In genomic region chr6:36875250-36875633, GRCh38 we compare ENCODE assay signal across 8 cellular contexts. TPM values are rescaled to one million over a fixed set of nuclear protein-coding genes. Genes with fewer than 3 reads are reported as not detected.
DNase-seq lines count a peak whose midpoint lies in the region; ATAC-seq and TF ChIP-seq lines count a peak whose summit lies in the region.

No MANE protein-coding gene starts in this region.

- H3K27me3 ChIP-seq in right atrium auricular region = no peaks in the 10 kb centered on the region
- H3K27me3 ChIP-seq in aorta (ENCODE audit: control insufficient read depth in 1 of 2, insufficient read depth in 2 of 2, low read length in 1 of 2) = no peaks in the 10 kb centered on the region

- TF ChIP-seq CTCF in right atrium auricular region (IDR thresholded peaks at IDR 0.05) (no peak), MCF 10A (IDR thresholded peaks at IDR 0.05; ENCODE audit: unreplicated experiment) (no peak), mesothelial cell of epicardium (IDR thresholded peaks at IDR 0.05; ENCODE audit: unreplicated experiment) (no peak), GM13977 (IDR thresholded peaks at IDR 0.05; ENCODE audit: extremely low read depth, insufficient read depth, missing control alignments) (no peak)

- WGBS in aorta, 2 donors = 24 to 34% methylated on average over 6 of the region's 6 CpGs

- no peaks in the 10 kb centered on the region for H3K9me3 ChIP-seq in right atrium auricular region
- no peaks in the 10 kb centered on the region for H3K9me3 ChIP-seq in aorta (ENCODE audit: control insufficient read depth, low read length)

- TSS peak; percentile 79 for BruUV-seq in MCF 10A (replicated peaks; lab: Mats Ljungman, UMichigan)

- H3K27ac Mint-ChIP-seq in MCF 10A (ENCODE audit: low read depth, unreplicated experiment) = peak overlapping the region; percentile 95
- H3K27ac Mint-ChIP-seq in mesothelial cell of epicardium = peak overlapping the region; percentile 100

- ATAC-seq in aorta (ENCODE audit: low FRiP score) = no peak

- no peaks in the 10 kb centered on the region for H3K27me3 Mint-ChIP-seq in MCF 10A (ENCODE audit: insufficient read depth, unreplicated experiment)
- H3K27me3 Mint-ChIP-seq in mesothelial cell of epicardium (ENCODE audit: low read depth) = peaks cover 5% of the 10 kb centered on the region

- H3K4me1 Mint-ChIP-seq in MCF 10A (ENCODE audit: insufficient read depth, unreplicated experiment) = peaks cover 14% of the 10 kb centered on the region
- peaks cover 19% of the 10 kb centered on the region for H3K4me1 Mint-ChIP-seq in mesothelial cell of epicardium

- H3K9me3 Mint-ChIP-seq in MCF 10A (ENCODE audit: unreplicated experiment) (no peaks in the 10 kb centered on the region), mesothelial cell of epicardium (no peaks in the 10 kb centered on the region)

- H3K27ac ChIP-seq in right atrium auricular region (peak overlapping the region; percentile 86 to 87), aorta (ENCODE audit: low read depth in 1 of 2, low read length in 2 of 2) (no peak overlapping the region)

- CTCF ChIA-PET in MCF 10A (lab: Yijun Ruan, JAX) = interaction anchor here (0.6 to 3.5 kb wide), 12 partner anchors 10 to 396 kb away, joined by 3 to 28 read pairs (median 4); partner anchors contain the start of gene C6orf89

- H3K4me1 ChIP-seq in right atrium auricular region (peaks cover 0 to 29% of the 10 kb centered on the region in 2 donors), aorta (ENCODE audit: control insufficient read depth in 1 of 2, insufficient read depth in 2 of 2, low read length in 2 of 2) (peaks cover 1 to 3% of the 10 kb centered on the region in 2 donors)

- in situ Hi-C loops in GM13977 (cut with MboI; ENCODE audit: low pct_unique_long_range_greater_than_20kb, low sequenced_read_pairs, unreplicated experiment) = no loop called here

- DNase-seq in right atrium auricular region (ENCODE audit: low spot score) (no peak), cardiac septum (ENCODE audit: low spot score) (no peak), MCF 10A (ENCODE audit: unreplicated experiment) (no peak), mesothelial cell of epicardium (ENCODE audit: low spot score in 2 of 2, unreplicated experiment in 2 of 2) (no peak), aorta (no peak), T-helper 9 cell (no peak), GM13977 (ENCODE audit: low spot score) (no peak), COLO668 (lab: John Stamatoyannopoulos, UW; ENCODE audit: unreplicated experiment) (no peak)

- H3K4me3 Mint-ChIP-seq in MCF 10A (ENCODE audit: unreplicated experiment) (peak overlapping the region; percentile 88), mesothelial cell of epicardium (peak overlapping the region; percentile 98)

- H3K4me3 ChIP-seq in right atrium auricular region (peak overlapping the region; percentile 64 to 96), aorta (ENCODE audit: low read length in 2 of 2) (peak overlapping the region; percentile 37 to 86)

- intact Hi-C loops in cardiac septum (cut with DNase I) = no loop called here
- intact Hi-C loops in MCF 10A (cut with micrococcal nuclease) = no loop called here
- intact Hi-C loops in aorta (cut with DNase I) = no loop called here

- H3K36me3 Mint-ChIP-seq in MCF 10A (ENCODE audit: insufficient read depth, unreplicated experiment) (peaks cover 11% of the 10 kb centered on the region), mesothelial cell of epicardium (peaks cover 6% of the 10 kb centered on the region)

- no peaks in the 10 kb centered on the region for H3K36me3 ChIP-seq in right atrium auricular region
- H3K36me3 ChIP-seq in aorta (ENCODE audit: control insufficient read depth in 1 of 2, insufficient read depth in 2 of 2, low read length in 1 of 2) = no peaks in the 10 kb centered on the region

- POLR2A ChIA-PET in MCF 10A (lab: Yijun Ruan, JAX) = interaction anchor here (0.9 to 4.5 kb wide), 20 partner anchors 9 to 296 kb away, joined by 3 to 55 read pairs (median 5); partner anchors contain the start of genes C6orf89 and MTCH1

RNA-seq across cellular contexts. Expression of gene PPIL1, which starts 0.6 kb away (rescaled TPM):
- total RNA-seq in right atrium auricular region (10 to 100 TPM; 41.1 to 53.7 TPM), cardiac septum (24.9 TPM), MCF 10A (2022) (53.6 and 54.9 TPM in 2 replicates), mesothelial cell of epicardium (32.7 to 34.3 TPM (median 34.2 TPM) in 3 replicates), aorta (10 to 100 TPM; 12.0 to 13.4 TPM)
- 10 to 100 TPM in 1 of 2 donors, 1 to 10 TPM in 1; 9.6 to 33.7 TPM for polyA plus RNA-seq in aorta

RNA-seq across cellular contexts. Expression of gene C6orf89, which starts 10.5 kb away (rescaled TPM):
- total RNA-seq in right atrium auricular region (10 to 100 TPM; 55.0 to 59.5 TPM), cardiac septum (49.2 TPM), MCF 10A (2022) (36.9 and 43.1 TPM in 2 replicates), mesothelial cell of epicardium (39.1 to 42.0 TPM (median 39.7 TPM) in 3 replicates), aorta (10 to 100 TPM; 56.9 to 59.7 TPM)
- 10 to 100 TPM; 16.7 to 22.8 TPM for polyA plus RNA-seq in aorta

RNA-seq across cellular contexts. Expression of gene CPNE5, which starts 36.0 kb away (rescaled TPM):
- total RNA-seq in right atrium auricular region (10 to 100 TPM; 36.7 to 47.4 TPM), cardiac septum (6.7 TPM), MCF 10A (2022) (not detected in 2 replicates), mesothelial cell of epicardium (0.51 to 1.7 TPM (median 1.2 TPM) in 3 replicates), aorta (10 to 100 TPM in 1 of 2 donors, 1 to 10 TPM in 1; 7.9 to 13.1 TPM)
- polyA plus RNA-seq in aorta = under 1 TPM in 1 of 2 donors, not detected in 1; 0.20 TPM

Comparison
In these comparisons a context has a peak if more than half of its experiments do, and no peak if none do; other contexts are left out.
1. H3K27ac ChIP-seq: peak in right atrium auricular region (2 of 2); none in aorta (0 of 2).